1 cellular context compared by ENCODE assay signal in the genomic region with DNA sequence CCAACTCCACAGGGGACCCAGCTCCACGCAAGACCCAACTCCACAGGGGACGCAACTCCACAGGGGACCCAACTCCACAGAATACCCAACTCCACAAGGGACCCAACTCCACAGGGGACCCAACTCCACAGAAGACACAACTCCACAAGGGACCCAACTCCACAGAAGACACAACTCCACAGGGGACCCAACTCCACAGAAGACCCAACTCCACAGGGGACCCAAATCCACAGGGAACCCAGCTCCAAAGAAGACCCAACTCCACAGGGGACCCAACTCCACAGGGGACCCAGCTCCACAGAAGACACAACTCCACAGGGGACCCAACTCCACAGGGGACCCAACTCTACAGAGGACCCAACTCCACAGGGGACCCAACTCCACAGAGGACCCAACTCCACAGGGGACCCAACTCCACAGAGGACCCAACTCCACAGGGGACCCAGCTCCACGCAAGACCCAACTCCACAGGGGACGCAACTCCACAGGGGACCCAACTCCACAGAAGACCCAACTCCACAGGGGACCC. TPM values are rescaled to one million over a fixed set of nuclear protein-coding genes. Genes with fewer than 3 reads are reported as not detected.
"Had no signal": no experiment of that assay in that cellular context is flagged by ENCODE, and none has a peak within 500 bp of the region (broad histone marks: within the 10 kb centered on the region; RNA-seq: fewer than 3 reads in every experiment).

No MANE protein-coding gene starts in this region.

RNA-seq across cellular contexts. Expression of a gene that starts 17.4 kb away (rescaled TPM):
- total RNA-seq: RPMI7951 had no signal
